14 cellular contexts compared by ENCODE assay signal in genomic region chr9:14343236-14343947, GRCh38. TPM values are rescaled to one million over a fixed set of nuclear protein-coding genes. Genes with fewer than 3 reads are reported as not detected.
A peak's percentile ranks its signal among the peaks of the same experiment; 100 is the strongest.
DNase-seq lines count a peak whose midpoint lies in the region; ATAC-seq and TF ChIP-seq lines count a peak whose summit lies in the region.
"Had no signal": no experiment of that assay in that cellular context is flagged by ENCODE, and none has a peak within 500 bp of the region (broad histone marks: within the 10 kb centered on the region; RNA-seq: fewer than 3 reads in every experiment).

No MANE protein-coding gene starts in this region.

- in situ Hi-C loops in transverse colon (cut with MboI; ENCODE audit: low pct_ligation_motif_present in 1 of 4, low pct_unique_long_range_greater_than_20kb in 1 of 4, low sequenced_read_pairs in 3 of 4) = no loop called here

- ATAC-seq in heart left ventricle = no peak
- no peak for ATAC-seq in left cardiac atrium
- no peak for ATAC-seq in lung (ENCODE audit: insufficient read depth, low FRiP score)
- no peak for ATAC-seq in upper lobe of right lung
- no peak for ATAC-seq in HG03175 (IDR thresholded peaks at IDR 0.05; ENCODE audit: unreplicated experiment)
- no peak for ATAC-seq in HG02840 (IDR thresholded peaks at IDR 0.05; ENCODE audit: low FRiP score, unreplicated experiment)
- ATAC-seq: HCT116 had no signal

- no peak for TF ChIP-seq EP300 in transverse colon (IDR thresholded peaks at IDR 0.05; ENCODE audit: low read depth)

- H3K36me3 ChIP-seq in heart left ventricle = no peaks in the 10 kb centered on the region
- H3K36me3 ChIP-seq in lung (ENCODE audit: control insufficient read depth in 2 of 2, insufficient read depth in 2 of 2, low read length in 2 of 2) = no peaks in the 10 kb centered on the region
- H3K36me3 ChIP-seq in upper lobe of right lung = no peaks in the 10 kb centered on the region
- no peaks in the 10 kb centered on the region for H3K36me3 ChIP-seq in transverse colon

- intact Hi-C loops in heart left ventricle (cut with DNase I) = loop anchor here in 5 of 10 donors (10.0 kb wide), 5 partner anchors 69 to 769 kb away; no protein-coding TSS in a partner anchor
- intact Hi-C loops in left cardiac atrium (cut with DNase I) = no loop called here
- intact Hi-C loops in upper lobe of right lung (cut with DNase I) = no loop called here
- intact Hi-C loops in transverse colon (cut with DNase I; ENCODE audit: low total_unique reads) = no loop called here

- H3K4me1 ChIP-seq in heart left ventricle (peaks cover 7 to 62% (median 35%) of the 10 kb centered on the region in 12 donors), lung (ENCODE audit: control insufficient read depth in 2 of 2, insufficient read depth in 2 of 2, low read length in 2 of 2) (peaks cover 2% of the 10 kb centered on the region in 2 donors), upper lobe of right lung (peaks cover 21% of the 10 kb centered on the region), transverse colon (peaks cover 12 to 34% (median 23%) of the 10 kb centered on the region in 4 donors)

- TF ChIP-seq CTCF in heart left ventricle (IDR thresholded peaks at IDR 0.05) (no peak), lung (IDR thresholded peaks at IDR 0.05; ENCODE audit: control extremely low read depth, extremely low read depth) (no peak), upper lobe of right lung (IDR thresholded peaks at IDR 0.05) (no peak), transverse colon (IDR thresholded peaks at IDR 0.05) (no peak)

- peaks cover 0 to 36% (median 0%) of the 10 kb centered on the region in 9 donors for H3K27me3 ChIP-seq in heart left ventricle
- H3K27me3 ChIP-seq in lung (ENCODE audit: control insufficient read depth, insufficient read depth) = no peaks in the 10 kb centered on the region
- H3K27me3 ChIP-seq in upper lobe of right lung = peaks cover 34% of the 10 kb centered on the region
- H3K27me3 ChIP-seq in transverse colon = peaks cover 89% of the 10 kb centered on the region

- no peak for TF ChIP-seq POLR2A in heart left ventricle (IDR thresholded peaks at IDR 0.05)
- TF ChIP-seq POLR2A in transverse colon (IDR thresholded peaks at IDR 0.05) = no peak

- H3K4me3 ChIP-seq in heart left ventricle (peak overlapping the region in 8 of 12 donors; percentile 20 to 51 (median 45)), lung (no peak overlapping the region), upper lobe of right lung (no peak overlapping the region), transverse colon (no peak overlapping the region)

- H3K27ac ChIP-seq in heart left ventricle (peak overlapping the region; percentile 37 to 94 (median 78)), angular gyrus (ENCODE audit: low read depth, low read length) (peak overlapping the region; percentile 67), lung (ENCODE audit: low read depth in 1 of 2, low read length in 1 of 2) (peak overlapping the region; percentile 28 to 52), upper lobe of right lung (peak overlapping the region; percentile 58), transverse colon (peak overlapping the region in 2 of 4 donors; percentile 41 to 50)

- H3K9me3 ChIP-seq in heart left ventricle (no peaks in the 10 kb centered on the region), lung (ENCODE audit: control insufficient read depth in 2 of 2, insufficient read depth in 1 of 2, low read length in 1 of 2) (no peaks in the 10 kb centered on the region), upper lobe of right lung (no peaks in the 10 kb centered on the region), transverse colon (no peaks in the 10 kb centered on the region)

- 35 to 43% (median 38%) methylated on average over 4 of the region's 4 CpGs for WGBS in heart left ventricle, 4 donors
- 38 to 47% methylated on average over 4 of the region's 4 CpGs for WGBS in lung, 2 donors
- WGBS in transverse colon (ENCODE audit: low coverage in 1 of 2), 2 donors = 47% methylated on average over 4 of the region's 4 CpGs; no CpG with 5 or more reads in 1 of the 2 donors

- DNase-seq in heart left ventricle (peak in 1 of 5 donors; percentile 29), left cardiac atrium (no peak), lung (ENCODE audit: low spot score) (no peak), upper lobe of right lung (no peak), transverse colon (no peak)
- DNase-seq: activated CD4-positive, CD25-positive, alpha-beta regulatory T cell; activated naive CD8-positive, alpha-beta T cell treated with anti-CD3 and anti-CD28 coated beads, Interleukin-2, amount 10 ng/mL, durations not matched to agents 7 days and 5 days; NCI-H2171; stimulated activated CD4-positive, alpha-beta T cell treated with anti-CD3 and anti-CD28 coated beads, Interleukin-12 subunit alpha, Interleukin-12 subunit beta, amount 100 ng/mL, for 4 hours; SW 1271 had no signal

RNA-seq across cellular contexts. Expression of gene NFIB, which starts 29.5 kb away (rescaled TPM):
- total RNA-seq in heart left ventricle (100 to 1,000 TPM in 5 of 9 donors, 10 to 100 TPM in 4; 80.9 to 148 (median 116) TPM), left cardiac atrium (100 to 1,000 TPM; 110 to 118 TPM), lung (100 to 1,000 TPM in 1 of 2 donors, 10 to 100 TPM in 1; 89.2 to 189 TPM), upper lobe of right lung (99.4 TPM), transverse colon (100 to 1,000 TPM in 1 of 4 donors, 10 to 100 TPM in 3; 40.2 to 150 (median 83.7) TPM)
- polyA plus RNA-seq in heart left ventricle (10 to 100 TPM; 24.5 to 36.3 TPM), lung (10 to 100 TPM in 1 of 2 donors, 1 to 10 TPM in 1; 7.3 to 12.7 TPM)
- total RNA-seq: activated naive CD8-positive, alpha-beta T cell treated with anti-CD3 and anti-CD28 coated beads, Interleukin-2, amount 10 ng/mL, durations not matched to agents 7 days and 5 days had no signal

Comparison
In these comparisons a context has a peak if more than half of its experiments do, and no peak if none do; other contexts are left out.
1. H3K4me3 ChIP-seq: peak in heart left ventricle (8 of 12); none in lung (single experiment), upper lobe of right lung (single experiment) and transverse colon (0 of 4).